16 cellular contexts compared by ENCODE assay signal in genomic region chr1:10696977-10697376, GRCh38.
DNase-seq lines count a peak whose midpoint lies in the region; ATAC-seq, FAIRE-seq and TF ChIP-seq lines count a peak whose summit lies in the region.
"Had no signal": no experiment of that assay in that cellular context is flagged by ENCODE, and none has a peak within 500 bp of the region (broad histone marks: within the 10 kb centered on the region; RNA-seq: fewer than 3 reads in every experiment).

No MANE protein-coding gene starts in this region.

- DNase-seq in H54 (ENCODE audit: insufficient read length, low spot score) = peak; percentile 78
- peak; percentile 49 for DNase-seq in T-helper 2 cell treated with Interferon-gamma antibody and Interleukin-4, amounts not matched to agents 5 μg/mL and 100 μg/mL, for 36 hours (ENCODE audit: low spot score)
- DNase-seq in breast epithelium (ENCODE audit: low spot score in 2 of 2) = no peak
- DNase-seq in stimulated activated CD4-positive, alpha-beta T cell treated with anti-CD3 and anti-CD28 coated beads, Interleukin-2, amount 100 ng/mL, for 48 hours = peak; percentile 10 to 18
- DNase-seq in T-helper 17 cell = no peak
- DNase-seq in HuH-7 (ENCODE audit: low spot score) = no peak
- no peak for DNase-seq in SIG-M5 treated with dmso at 0.1 percent for 504 hours (lab: John Stamatoyannopoulos, UW; ENCODE audit: unreplicated experiment)
- DNase-seq in NCI-H1105 (lab: John Stamatoyannopoulos, UW) = no peak
- DNase-seq: activated B cell treated with CpG ODN at 0.5 μM for 24 hours, amygdala, dorsolateral prefrontal cortex, foreskin fibroblast, NCI-H69, SHP77 had no signal

- H3K9me3 Mint-ChIP-seq in T-helper 2 cell treated with Interferon-gamma antibody and Interleukin-4, amounts not matched to agents 5 μg/mL and 100 μg/mL, for 36 hours = no peaks in the 10 kb centered on the region
- H3K9me3 Mint-ChIP-seq: activated B cell treated with CpG ODN at 0.5 μM for 24 hours, neural crest cell had no signal

- TF ChIP-seq CTCF in breast epithelium (IDR thresholded peaks at IDR 0.05) = no peak

- TF ChIP-seq POLR2A in H54 (IDR thresholded peaks at IDR 0.05; ENCODE audit: low read depth, low read length) (no peak), breast epithelium (IDR thresholded peaks at IDR 0.05) (no peak)

- H3K4me1 Mint-ChIP-seq in T-helper 2 cell treated with Interferon-gamma antibody and Interleukin-4, amounts not matched to agents 5 μg/mL and 100 μg/mL, for 36 hours (ENCODE audit: low read depth) = peaks cover 12% of the 10 kb centered on the region
- H3K4me1 Mint-ChIP-seq in T-helper 17 cell = peaks cover 17% of the 10 kb centered on the region

- H3K9me3 ChIP-seq in breast epithelium = no peaks in the 10 kb centered on the region
- no peaks in the 10 kb centered on the region for H3K9me3 ChIP-seq in T-helper 17 cell (ENCODE audit: control insufficient read depth, low read length, poor library complexity, severe bottlenecking)
- H3K9me3 ChIP-seq: thoracic aorta had no signal

- H3K36me3 Mint-ChIP-seq in T-helper 2 cell treated with Interferon-gamma antibody and Interleukin-4, amounts not matched to agents 5 μg/mL and 100 μg/mL, for 36 hours (ENCODE audit: low read depth) = no peaks in the 10 kb centered on the region
- no peaks in the 10 kb centered on the region for H3K36me3 Mint-ChIP-seq in T-helper 17 cell (ENCODE audit: low read depth)

- H3K27me3 ChIP-seq in breast epithelium = no peaks in the 10 kb centered on the region

- no peak overlapping the region for H3K4me3 ChIP-seq in breast epithelium
- H3K4me3 ChIP-seq: dorsolateral prefrontal cortex, thoracic aorta had no signal

- ATAC-seq in T-helper 17 cell = no peak

- no peak overlapping the region for H3K4me3 Mint-ChIP-seq in T-helper 2 cell treated with Interferon-gamma antibody and Interleukin-4, amounts not matched to agents 5 μg/mL and 100 μg/mL, for 36 hours
- no peak overlapping the region for H3K4me3 Mint-ChIP-seq in T-helper 17 cell
- H3K4me3 Mint-ChIP-seq: activated B cell treated with CpG ODN at 0.5 μM for 24 hours had no signal

- no peak overlapping the region for H3K27ac Mint-ChIP-seq in T-helper 2 cell treated with Interferon-gamma antibody and Interleukin-4, amounts not matched to agents 5 μg/mL and 100 μg/mL, for 36 hours
- H3K27ac Mint-ChIP-seq in T-helper 17 cell = no peak overlapping the region
- H3K27ac Mint-ChIP-seq: activated B cell treated with CpG ODN at 0.5 μM for 24 hours had no signal

- peak overlapping the region; percentile 94 to 95 for H3K27ac ChIP-seq in breast epithelium
- H3K27ac ChIP-seq: dorsolateral prefrontal cortex, thoracic aorta had no signal

- H3K27me3 Mint-ChIP-seq in T-helper 2 cell treated with Interferon-gamma antibody and Interleukin-4, amounts not matched to agents 5 μg/mL and 100 μg/mL, for 36 hours (ENCODE audit: low read depth) = peaks cover 10% of the 10 kb centered on the region
- H3K27me3 Mint-ChIP-seq in T-helper 17 cell = no peaks in the 10 kb centered on the region

- H3K4me1 ChIP-seq in breast epithelium = peaks cover 9 to 27% of the 10 kb centered on the region in 2 donors

- peak; percentile 76 for FAIRE-seq in H54 (lab: Jason Lieb, UNC)

- intact Hi-C loops in breast epithelium (cut with DNase I; ENCODE audit: low total_unique reads) = loop anchor here (10.0 kb wide), 1 partner anchor 98 kb away; the partner anchor contains the start of gene CASZ1

- H3K36me3 ChIP-seq in breast epithelium = no peaks in the 10 kb centered on the region
- H3K36me3 ChIP-seq: thoracic aorta had no signal

Comparison
In these comparisons a context has a peak if more than half of its experiments do, and no peak if none do; other contexts are left out.
1. DNase-seq: peak in H54 (single experiment), T-helper 2 cell treated with Interferon-gamma antibody and Interleukin-4, amounts not matched to agents 5 μg/mL and 100 μg/mL, for 36 hours (single experiment) and stimulated activated CD4-positive, alpha-beta T cell treated with anti-CD3 and anti-CD28 coated beads, Interleukin-2, amount 100 ng/mL, for 48 hours (2 of 2); none in breast epithelium (0 of 2), T-helper 17 cell (0 of 3), HuH-7 (single experiment), SIG-M5 treated with dmso at 0.1 percent for 504 hours (single experiment) and NCI-H1105 (single experiment).